1 cellular context compared by ENCODE assay signal in genomic region chr2:151297882-151298281, GRCh38.
TF ChIP-seq lines count a peak whose summit lies in the region.

No MANE protein-coding gene starts in this region.

TF ChIP-seq in GM23338, 12 proteins besides CTCF, POLR2A, EP300 and RAD21 (continued from another document):
- TF ChIP-seq EZH2 (IDR thresholded peaks at IDR 0.05; ENCODE audit: low read depth, unreplicated experiment) (no peak), ZNF462 (CRISPR knock-in tag; IDR thresholded peaks at IDR 0.05) (no peak), JUNB (IDR thresholded peaks at IDR 0.05; ENCODE audit: unreplicated experiment) (no peak), ZNF331 (CRISPR knock-in tag; IDR thresholded peaks at IDR 0.05; ENCODE audit: low read depth) (no peak)
